ENCODE assay signal across 20 cellular contexts in genomic region chr9:86168256-86168655, GRCh38.
DNase-seq lines count a peak whose midpoint lies in the region; TF ChIP-seq lines count a peak whose summit lies in the region.
"Had no signal": no experiment of that assay in that cellular context is flagged by ENCODE, and none has a peak within 500 bp of the region (broad histone marks: within the 10 kb centered on the region; RNA-seq: fewer than 3 reads in every experiment).

No MANE protein-coding gene starts in this region.

- H3K27ac ChIP-seq in coronary artery = no peak overlapping the region
- H3K27ac ChIP-seq: BLaER1 had no signal

- H3K9me3 Mint-ChIP-seq in type B pancreatic cell = peaks cover 4% of the 10 kb centered on the region
- H3K9me3 Mint-ChIP-seq in activated T-helper 1 cell treated with anti-CD3 and anti-CD28 coated beads, Interleukin-12 subunit alpha, Interleukin-12 subunit beta, Interleukin-2, Interleukin-4 antibody, amounts not matched to agents 30 ng/mL and 10 ng/mL and 1 ng/mL, durations not matched to agents 14 hours and 24 hours and 36 hours = peaks cover 12% of the 10 kb centered on the region

- H3K4me3 Mint-ChIP-seq in type B pancreatic cell = no peak overlapping the region
- no peak overlapping the region for H3K4me3 Mint-ChIP-seq in activated T-helper 1 cell treated with anti-CD3 and anti-CD28 coated beads, Interleukin-12 subunit alpha, Interleukin-12 subunit beta, Interleukin-2, Interleukin-4 antibody, amounts not matched to agents 30 ng/mL and 10 ng/mL and 1 ng/mL, durations not matched to agents 14 hours and 24 hours and 36 hours
- H3K4me3 Mint-ChIP-seq: CD14-positive monocyte; CD4-positive, alpha-beta memory T cell; CD4-positive, CD25-positive, alpha-beta regulatory T cell; CD8-positive, alpha-beta memory T cell had no signal

- TF ChIP-seq CTCF in type B pancreatic cell (conservative IDR thresholded peaks at IDR 0.05) (no peak), GM13976 (IDR thresholded peaks at IDR 0.05; ENCODE audit: borderline replicate concordance, control extremely low read depth, extremely low read depth, insufficient read depth, missing control alignments) (no peak), coronary artery (IDR thresholded peaks at IDR 0.05) (no peak)

- in situ Hi-C loops in G401 (cut with HindIII; ENCODE audit: low sequenced_read_pairs) (no loop called here), GM13976 (cut with MboI; ENCODE audit: low sequenced_read_pairs, unreplicated experiment) (no loop called here)

- DNase-seq in G401 (ENCODE audit: low spot score) (peak; percentile 52), cerebellar cortex (ENCODE audit: low spot score) (peak; percentile 40), mesenteric fat pad (ENCODE audit: low spot score) (peak; percentile 12), type B pancreatic cell (ENCODE audit: extremely low spot score, unreplicated experiment) (peak; percentile 16), GM13976 (ENCODE audit: low spot score) (no peak), coronary artery (ENCODE audit: low spot score) (no peak)
- DNase-seq in activated T-helper 1 cell treated with anti-CD3 and anti-CD28 coated beads, Interleukin-12 subunit alpha, Interleukin-12 subunit beta, Interleukin-2, Interleukin-4 antibody, amounts not matched to agents 30 ng/mL and 10 ng/mL and 1 ng/mL, durations not matched to agents 14 hours and 24 hours and 36 hours (ENCODE audit: low spot score) = no peak
- DNase-seq: 8988T; ACHN; BE2C; C1 segment of cervical spinal cord; CD4-positive, alpha-beta memory T cell; CD4-positive, CD25-positive, alpha-beta regulatory T cell; CD8-positive, alpha-beta memory T cell; COR-L47; DMS79 treated with DMSO at 0.1 percent for 48 hours; GDM1 had no signal

- no peaks in the 10 kb centered on the region for H3K36me3 Mint-ChIP-seq in type B pancreatic cell
- H3K36me3 Mint-ChIP-seq in activated T-helper 1 cell treated with anti-CD3 and anti-CD28 coated beads, Interleukin-12 subunit alpha, Interleukin-12 subunit beta, Interleukin-2, Interleukin-4 antibody, amounts not matched to agents 30 ng/mL and 10 ng/mL and 1 ng/mL, durations not matched to agents 14 hours and 24 hours and 36 hours (ENCODE audit: low read depth) = peaks cover 1% of the 10 kb centered on the region
- H3K36me3 Mint-ChIP-seq: CD14-positive monocyte; CD4-positive, alpha-beta memory T cell; CD4-positive, CD25-positive, alpha-beta regulatory T cell had no signal

- H3K4me1 Mint-ChIP-seq in type B pancreatic cell (ENCODE audit: unreplicated experiment) = no peaks in the 10 kb centered on the region
- no peaks in the 10 kb centered on the region for H3K4me1 Mint-ChIP-seq in activated T-helper 1 cell treated with anti-CD3 and anti-CD28 coated beads, Interleukin-12 subunit alpha, Interleukin-12 subunit beta, Interleukin-2, Interleukin-4 antibody, amounts not matched to agents 30 ng/mL and 10 ng/mL and 1 ng/mL, durations not matched to agents 14 hours and 24 hours and 36 hours (ENCODE audit: low read depth)
- H3K4me1 Mint-ChIP-seq: CD14-positive monocyte; CD4-positive, alpha-beta memory T cell; CD4-positive, CD25-positive, alpha-beta regulatory T cell; CD8-positive, alpha-beta memory T cell had no signal

- H3K27me3 Mint-ChIP-seq in type B pancreatic cell = peaks cover 3% of the 10 kb centered on the region
- no peaks in the 10 kb centered on the region for H3K27me3 Mint-ChIP-seq in activated T-helper 1 cell treated with anti-CD3 and anti-CD28 coated beads, Interleukin-12 subunit alpha, Interleukin-12 subunit beta, Interleukin-2, Interleukin-4 antibody, amounts not matched to agents 30 ng/mL and 10 ng/mL and 1 ng/mL, durations not matched to agents 14 hours and 24 hours and 36 hours (ENCODE audit: insufficient read depth)

- H3K27ac Mint-ChIP-seq in type B pancreatic cell = no peak overlapping the region
- H3K27ac Mint-ChIP-seq in activated T-helper 1 cell treated with anti-CD3 and anti-CD28 coated beads, Interleukin-12 subunit alpha, Interleukin-12 subunit beta, Interleukin-2, Interleukin-4 antibody, amounts not matched to agents 30 ng/mL and 10 ng/mL and 1 ng/mL, durations not matched to agents 14 hours and 24 hours and 36 hours = no peak overlapping the region
- H3K27ac Mint-ChIP-seq: CD14-positive monocyte; CD4-positive, alpha-beta memory T cell; CD4-positive, CD25-positive, alpha-beta regulatory T cell; CD8-positive, alpha-beta memory T cell had no signal

- H3K4me3 ChIP-seq in coronary artery = no peak overlapping the region
- H3K4me3 ChIP-seq: BLaER1, GM12878 had no signal

- intact Hi-C loops in activated T-helper 1 cell treated with anti-CD3 and anti-CD28 coated beads, Interleukin-12 subunit alpha, Interleukin-12 subunit beta, Interleukin-2, Interleukin-4 antibody, amounts not matched to agents 30 ng/mL and 10 ng/mL and 1 ng/mL, durations not matched to agents 14 hours and 24 hours and 36 hours (cut with micrococcal nuclease) = no loop called here

Comparison
In these comparisons a context has a peak if more than half of its experiments do, and no peak if none do; other contexts are left out.
1. DNase-seq: peak in G401 (single experiment), cerebellar cortex (single experiment), mesenteric fat pad (single experiment) and type B pancreatic cell (single experiment); none in GM13976 (single experiment), activated T-helper 1 cell treated with anti-CD3 and anti-CD28 coated beads, Interleukin-12 subunit alpha, Interleukin-12 subunit beta, Interleukin-2, Interleukin-4 antibody, amounts not matched to agents 30 ng/mL and 10 ng/mL and 1 ng/mL, durations not matched to agents 14 hours and 24 hours and 36 hours (single experiment) and coronary artery (single experiment).